Comparison of ENCODE assay signal across 23 cellular contexts in the genomic region with DNA sequence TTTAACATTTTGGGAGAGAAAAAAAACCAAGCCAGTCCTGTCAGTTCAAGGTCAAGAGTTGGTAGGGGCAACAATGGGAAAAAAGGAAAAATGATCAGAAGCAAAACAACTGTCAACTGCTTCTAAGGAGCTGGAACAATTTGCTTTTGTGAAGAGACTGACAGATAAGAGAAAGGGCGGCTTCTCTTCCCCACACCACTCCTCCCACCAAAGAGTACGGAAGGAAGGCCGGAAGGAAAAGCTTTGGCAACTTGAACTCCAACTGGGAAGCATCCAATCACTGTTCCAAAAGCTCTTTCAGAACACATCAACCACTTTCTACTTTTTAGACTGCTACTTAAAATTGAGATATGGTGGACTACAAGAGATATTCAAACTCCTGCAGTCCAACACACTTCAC.
"Had no signal": no experiment of that assay in that cellular context is flagged by ENCODE, and none has a peak within 500 bp of the region (broad histone marks: within the 10 kb centered on the region; RNA-seq: fewer than 3 reads in every experiment).

No MANE protein-coding gene starts in this region.

- H3K4me1 ChIP-seq: vagina had no signal

- H3K9me3 Mint-ChIP-seq: activated CD4-positive, alpha-beta T cell treated with anti-CD3 and anti-CD28 coated beads, Interleukin-2, amount 10 ng/mL, durations not matched to agents 7 days and 5 days; activated naive CD4-positive, alpha-beta T cell treated with anti-CD3 and anti-CD28 coated beads for 36 hours; endodermal cell; naive B cell; stimulated activated naive B cell treated with anti-CD40 and anti-IgM and Interleukin-4, amounts not matched to agents 10 μg/mL and 1 μg/mL and 100 μg/mL, for 72 hours; type B pancreatic cell had no signal

- H3K9me3 ChIP-seq: colonic mucosa, heart right ventricle, sigmoid colon, thoracic aorta, vagina had no signal

- H3K4me3 Mint-ChIP-seq: activated CD4-positive, alpha-beta T cell treated with anti-CD3 and anti-CD28 coated beads, Interleukin-2, amount 10 ng/mL, durations not matched to agents 7 days and 5 days; activated naive CD4-positive, alpha-beta T cell treated with anti-CD3 and anti-CD28 coated beads for 36 hours; endodermal cell; naive B cell; stimulated activated naive B cell treated with anti-CD40 and anti-IgM and Interleukin-4, amounts not matched to agents 10 μg/mL and 1 μg/mL and 100 μg/mL, for 72 hours; type B pancreatic cell had no signal

- ATAC-seq: left colon; stimulated activated naive B cell treated with anti-CD40 and anti-IgM and Interleukin-4, amounts not matched to agents 10 μg/mL and 1 μg/mL and 100 μg/mL, for 72 hours had no signal

- H3K27me3 ChIP-seq: brain microvascular endothelial cell, colonic mucosa, dorsolateral prefrontal cortex, heart right ventricle, sigmoid colon, vagina had no signal

- H3K4me3 ChIP-seq: colonic mucosa, dorsolateral prefrontal cortex, heart right ventricle, lung, sigmoid colon, smooth muscle cell, thoracic aorta, vagina had no signal

- H3K36me3 ChIP-seq: colonic mucosa, vagina, WERI-Rb-1 had no signal

- H3K27me3 Mint-ChIP-seq: activated CD4-positive, alpha-beta T cell treated with anti-CD3 and anti-CD28 coated beads, Interleukin-2, amount 10 ng/mL, durations not matched to agents 7 days and 5 days; type B pancreatic cell had no signal

- H3K27ac ChIP-seq: brain microvascular endothelial cell, colonic mucosa, epithelial cell of prostate, sigmoid colon, thoracic aorta, vagina, WERI-Rb-1 had no signal

- H3K27ac Mint-ChIP-seq: activated naive CD4-positive, alpha-beta T cell treated with anti-CD3 and anti-CD28 coated beads for 36 hours; endodermal cell; stimulated activated naive B cell treated with anti-CD40 and anti-IgM and Interleukin-4, amounts not matched to agents 10 μg/mL and 1 μg/mL and 100 μg/mL, for 72 hours; type B pancreatic cell had no signal

- DNase-seq: activated CD4-positive, alpha-beta T cell treated with anti-CD3 and anti-CD28 coated beads, Interleukin-2, amount 10 ng/mL, durations not matched to agents 7 days and 5 days; activated CD4-positive, CD25-positive, alpha-beta regulatory T cell treated with anti-CD3 and anti-CD28 coated beads, Interleukin-2, amount 50 U/mL, for 72 hours; activated effector memory CD4-positive, alpha-beta T cell treated with Interleukin-2 at 50 U/mL for 16 hours; activated naive CD4-positive, alpha-beta T cell treated with anti-CD3 and anti-CD28 coated beads for 36 hours; activated T-cell treated with anti-CD3 and anti-CD28 coated beads, Interleukin-2, amount 50 U/mL, for 1 hour; aorta; brain microvascular endothelial cell; colonic mucosa; dorsolateral prefrontal cortex; endodermal cell; heart right ventricle; left colon; naive B cell; sigmoid colon; stimulated activated CD4-positive, alpha-beta T cell treated with anti-CD3 and anti-CD28 coated beads, Interleukin-15, amount 100 ng/mL, for 24 hours; stimulated activated naive B cell treated with anti-CD40 and anti-IgM and Interleukin-4, amounts not matched to agents 10 μg/mL and 1 μg/mL and 100 μg/mL, for 72 hours; WERI-Rb-1 had no signal
